ENCODE assay signal across 2 cellular contexts in the genomic region with DNA sequence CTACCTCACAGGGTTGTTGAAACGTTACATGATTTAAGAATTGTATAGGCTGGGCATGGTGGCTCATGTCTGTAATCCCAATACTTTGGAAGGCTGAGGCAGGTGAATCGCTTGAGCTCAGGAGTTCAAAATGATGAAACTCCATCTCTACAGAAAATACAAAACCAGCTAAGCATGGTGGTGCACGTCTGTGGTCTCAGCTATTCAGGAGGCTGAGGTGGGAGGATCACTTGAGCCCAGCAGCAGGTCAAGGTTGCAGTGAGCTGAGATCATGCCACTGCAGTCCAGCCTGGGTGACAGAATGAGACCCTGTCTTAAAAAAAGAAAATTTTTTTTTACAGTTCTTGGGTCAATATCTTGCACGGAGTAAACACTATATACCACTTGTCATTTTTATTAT.
TF ChIP-seq lines count a peak whose summit lies in the region.

No MANE protein-coding gene starts in this region.

TF ChIP-seq in HepG2, 621 proteins besides CTCF, POLR2A, EP300 and RAD21:
- TF ChIP-seq NCOA2 (CRISPR knock-in tag; IDR thresholded peaks at IDR 0.05) = no peak
- TF ChIP-seq, protein P1, sequence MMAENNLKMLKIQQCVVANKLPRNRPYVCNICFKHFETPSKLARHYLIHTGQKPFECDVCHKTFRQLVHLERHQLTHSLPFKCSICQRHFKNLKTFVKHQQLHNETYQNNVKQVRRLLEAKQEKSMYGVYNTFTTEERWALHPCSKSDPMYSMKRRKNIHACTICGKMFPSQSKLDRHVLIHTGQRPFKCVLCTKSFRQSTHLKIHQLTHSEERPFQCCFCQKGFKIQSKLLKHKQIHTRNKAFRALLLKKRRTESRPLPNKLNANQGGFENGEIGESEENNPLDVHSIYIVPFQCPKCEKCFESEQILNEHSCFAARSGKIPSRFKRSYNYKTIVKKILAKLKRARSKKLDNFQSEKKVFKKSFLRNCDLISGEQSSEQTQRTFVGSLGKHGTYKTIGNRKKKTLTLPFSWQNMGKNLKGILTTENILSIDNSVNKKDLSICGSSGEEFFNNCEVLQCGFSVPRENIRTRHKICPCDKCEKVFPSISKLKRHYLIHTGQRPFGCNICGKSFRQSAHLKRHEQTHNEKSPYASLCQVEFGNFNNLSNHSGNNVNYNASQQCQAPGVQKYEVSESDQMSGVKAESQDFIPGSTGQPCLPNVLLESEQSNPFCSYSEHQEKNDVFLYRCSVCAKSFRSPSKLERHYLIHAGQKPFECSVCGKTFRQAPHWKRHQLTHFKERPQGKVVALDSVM (CRISPR knock-in tag; IDR thresholded peaks at IDR 0.05) = peak; percentile 38; the same call in 1 of the 2 replicates
TF ChIP-seq in HepG2: peak in this region for 1.

TF ChIP-seq in WTC11, 78 proteins besides CTCF, POLR2A, EP300 and RAD21:
- TF ChIP-seq, protein P2, sequence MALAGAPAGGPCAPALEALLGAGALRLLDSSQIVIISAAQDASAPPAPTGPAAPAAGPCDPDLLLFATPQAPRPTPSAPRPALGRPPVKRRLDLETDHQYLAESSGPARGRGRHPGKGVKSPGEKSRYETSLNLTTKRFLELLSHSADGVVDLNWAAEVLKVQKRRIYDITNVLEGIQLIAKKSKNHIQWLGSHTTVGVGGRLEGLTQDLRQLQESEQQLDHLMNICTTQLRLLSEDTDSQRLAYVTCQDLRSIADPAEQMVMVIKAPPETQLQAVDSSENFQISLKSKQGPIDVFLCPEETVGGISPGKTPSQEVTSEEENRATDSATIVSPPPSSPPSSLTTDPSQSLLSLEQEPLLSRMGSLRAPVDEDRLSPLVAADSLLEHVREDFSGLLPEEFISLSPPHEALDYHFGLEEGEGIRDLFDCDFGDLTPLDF (CRISPR knock-in tag; IDR thresholded peaks at IDR 0.05) = no peak
- TF ChIP-seq, protein P3, sequence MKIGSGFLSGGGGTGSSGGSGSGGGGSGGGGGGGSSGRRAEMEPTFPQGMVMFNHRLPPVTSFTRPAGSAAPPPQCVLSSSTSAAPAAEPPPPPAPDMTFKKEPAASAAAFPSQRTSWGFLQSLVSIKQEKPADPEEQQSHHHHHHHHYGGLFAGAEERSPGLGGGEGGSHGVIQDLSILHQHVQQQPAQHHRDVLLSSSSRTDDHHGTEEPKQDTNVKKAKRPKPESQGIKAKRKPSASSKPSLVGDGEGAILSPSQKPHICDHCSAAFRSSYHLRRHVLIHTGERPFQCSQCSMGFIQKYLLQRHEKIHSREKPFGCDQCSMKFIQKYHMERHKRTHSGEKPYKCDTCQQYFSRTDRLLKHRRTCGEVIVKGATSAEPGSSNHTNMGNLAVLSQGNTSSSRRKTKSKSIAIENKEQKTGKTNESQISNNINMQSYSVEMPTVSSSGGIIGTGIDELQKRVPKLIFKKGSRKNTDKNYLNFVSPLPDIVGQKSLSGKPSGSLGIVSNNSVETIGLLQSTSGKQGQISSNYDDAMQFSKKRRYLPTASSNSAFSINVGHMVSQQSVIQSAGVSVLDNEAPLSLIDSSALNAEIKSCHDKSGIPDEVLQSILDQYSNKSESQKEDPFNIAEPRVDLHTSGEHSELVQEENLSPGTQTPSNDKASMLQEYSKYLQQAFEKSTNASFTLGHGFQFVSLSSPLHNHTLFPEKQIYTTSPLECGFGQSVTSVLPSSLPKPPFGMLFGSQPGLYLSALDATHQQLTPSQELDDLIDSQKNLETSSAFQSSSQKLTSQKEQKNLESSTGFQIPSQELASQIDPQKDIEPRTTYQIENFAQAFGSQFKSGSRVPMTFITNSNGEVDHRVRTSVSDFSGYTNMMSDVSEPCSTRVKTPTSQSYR (CRISPR knock-in tag; IDR thresholded peaks at IDR 0.05) = no peak
- TF ChIP-seq, protein P4, sequence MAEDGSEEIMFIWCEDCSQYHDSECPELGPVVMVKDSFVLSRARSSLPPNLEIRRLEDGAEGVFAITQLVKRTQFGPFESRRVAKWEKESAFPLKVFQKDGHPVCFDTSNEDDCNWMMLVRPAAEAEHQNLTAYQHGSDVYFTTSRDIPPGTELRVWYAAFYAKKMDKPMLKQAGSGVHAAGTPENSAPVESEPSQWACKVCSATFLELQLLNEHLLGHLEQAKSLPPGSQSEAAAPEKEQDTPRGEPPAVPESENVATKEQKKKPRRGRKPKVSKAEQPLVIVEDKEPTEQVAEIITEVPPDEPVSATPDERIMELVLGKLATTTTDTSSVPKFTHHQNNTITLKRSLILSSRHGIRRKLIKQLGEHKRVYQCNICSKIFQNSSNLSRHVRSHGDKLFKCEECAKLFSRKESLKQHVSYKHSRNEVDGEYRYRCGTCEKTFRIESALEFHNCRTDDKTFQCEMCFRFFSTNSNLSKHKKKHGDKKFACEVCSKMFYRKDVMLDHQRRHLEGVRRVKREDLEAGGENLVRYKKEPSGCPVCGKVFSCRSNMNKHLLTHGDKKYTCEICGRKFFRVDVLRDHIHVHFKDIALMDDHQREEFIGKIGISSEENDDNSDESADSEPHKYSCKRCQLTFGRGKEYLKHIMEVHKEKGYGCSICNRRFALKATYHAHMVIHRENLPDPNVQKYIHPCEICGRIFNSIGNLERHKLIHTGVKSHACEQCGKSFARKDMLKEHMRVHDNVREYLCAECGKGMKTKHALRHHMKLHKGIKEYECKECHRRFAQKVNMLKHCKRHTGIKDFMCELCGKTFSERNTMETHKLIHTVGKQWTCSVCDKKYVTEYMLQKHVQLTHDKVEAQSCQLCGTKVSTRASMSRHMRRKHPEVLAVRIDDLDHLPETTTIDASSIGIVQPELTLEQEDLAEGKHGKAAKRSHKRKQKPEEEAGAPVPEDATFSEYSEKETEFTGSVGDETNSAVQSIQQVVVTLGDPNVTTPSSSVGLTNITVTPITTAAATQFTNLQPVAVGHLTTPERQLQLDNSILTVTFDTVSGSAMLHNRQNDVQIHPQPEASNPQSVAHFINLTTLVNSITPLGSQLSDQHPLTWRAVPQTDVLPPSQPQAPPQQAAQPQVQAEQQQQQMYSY (CRISPR knock-in tag; IDR thresholded peaks at IDR 0.05) = no peak
- TF ChIP-seq SP1 (CRISPR knock-in tag; conservative IDR thresholded peaks at IDR 0.05) (no peak), ATF1 (CRISPR knock-in tag; IDR thresholded peaks at IDR 0.05) (no peak), FOXP1 (CRISPR knock-in tag; IDR thresholded peaks at IDR 0.05; ENCODE audit: borderline replicate concordance) (no peak), TEAD1 (CRISPR knock-in tag; IDR thresholded peaks at IDR 0.05) (no peak), IRF2 (CRISPR knock-in tag; IDR thresholded peaks at IDR 0.05; ENCODE audit: borderline replicate concordance, low read depth) (no peak), GTF2I (CRISPR knock-in tag; conservative IDR thresholded peaks at IDR 0.05) (no peak)
- TF ChIP-seq, protein P5, sequence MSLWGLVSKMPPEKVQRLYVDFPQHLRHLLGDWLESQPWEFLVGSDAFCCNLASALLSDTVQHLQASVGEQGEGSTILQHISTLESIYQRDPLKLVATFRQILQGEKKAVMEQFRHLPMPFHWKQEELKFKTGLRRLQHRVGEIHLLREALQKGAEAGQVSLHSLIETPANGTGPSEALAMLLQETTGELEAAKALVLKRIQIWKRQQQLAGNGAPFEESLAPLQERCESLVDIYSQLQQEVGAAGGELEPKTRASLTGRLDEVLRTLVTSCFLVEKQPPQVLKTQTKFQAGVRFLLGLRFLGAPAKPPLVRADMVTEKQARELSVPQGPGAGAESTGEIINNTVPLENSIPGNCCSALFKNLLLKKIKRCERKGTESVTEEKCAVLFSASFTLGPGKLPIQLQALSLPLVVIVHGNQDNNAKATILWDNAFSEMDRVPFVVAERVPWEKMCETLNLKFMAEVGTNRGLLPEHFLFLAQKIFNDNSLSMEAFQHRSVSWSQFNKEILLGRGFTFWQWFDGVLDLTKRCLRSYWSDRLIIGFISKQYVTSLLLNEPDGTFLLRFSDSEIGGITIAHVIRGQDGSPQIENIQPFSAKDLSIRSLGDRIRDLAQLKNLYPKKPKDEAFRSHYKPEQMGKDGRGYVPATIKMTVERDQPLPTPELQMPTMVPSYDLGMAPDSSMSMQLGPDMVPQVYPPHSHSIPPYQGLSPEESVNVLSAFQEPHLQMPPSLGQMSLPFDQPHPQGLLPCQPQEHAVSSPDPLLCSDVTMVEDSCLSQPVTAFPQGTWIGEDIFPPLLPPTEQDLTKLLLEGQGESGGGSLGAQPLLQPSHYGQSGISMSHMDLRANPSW (CRISPR knock-in tag; conservative IDR thresholded peaks at IDR 0.05; ENCODE audit: low read depth) = no peak
- TF ChIP-seq, protein P6, sequence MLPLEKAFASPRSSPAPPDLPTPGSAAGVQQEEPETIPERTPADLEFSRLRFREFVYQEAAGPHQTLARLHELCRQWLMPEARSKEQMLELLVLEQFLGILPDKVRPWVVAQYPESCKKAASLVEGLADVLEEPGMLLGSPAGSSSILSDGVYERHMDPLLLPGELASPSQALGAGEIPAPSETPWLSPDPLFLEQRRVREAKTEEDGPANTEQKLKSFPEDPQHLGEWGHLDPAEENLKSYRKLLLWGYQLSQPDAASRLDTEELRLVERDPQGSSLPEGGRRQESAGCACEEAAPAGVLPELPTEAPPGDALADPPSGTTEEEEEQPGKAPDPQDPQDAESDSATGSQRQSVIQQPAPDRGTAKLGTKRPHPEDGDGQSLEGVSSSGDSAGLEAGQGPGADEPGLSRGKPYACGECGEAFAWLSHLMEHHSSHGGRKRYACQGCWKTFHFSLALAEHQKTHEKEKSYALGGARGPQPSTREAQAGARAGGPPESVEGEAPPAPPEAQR (CRISPR knock-in tag; IDR thresholded peaks at IDR 0.05) = no peak
- TF ChIP-seq, protein P7, sequence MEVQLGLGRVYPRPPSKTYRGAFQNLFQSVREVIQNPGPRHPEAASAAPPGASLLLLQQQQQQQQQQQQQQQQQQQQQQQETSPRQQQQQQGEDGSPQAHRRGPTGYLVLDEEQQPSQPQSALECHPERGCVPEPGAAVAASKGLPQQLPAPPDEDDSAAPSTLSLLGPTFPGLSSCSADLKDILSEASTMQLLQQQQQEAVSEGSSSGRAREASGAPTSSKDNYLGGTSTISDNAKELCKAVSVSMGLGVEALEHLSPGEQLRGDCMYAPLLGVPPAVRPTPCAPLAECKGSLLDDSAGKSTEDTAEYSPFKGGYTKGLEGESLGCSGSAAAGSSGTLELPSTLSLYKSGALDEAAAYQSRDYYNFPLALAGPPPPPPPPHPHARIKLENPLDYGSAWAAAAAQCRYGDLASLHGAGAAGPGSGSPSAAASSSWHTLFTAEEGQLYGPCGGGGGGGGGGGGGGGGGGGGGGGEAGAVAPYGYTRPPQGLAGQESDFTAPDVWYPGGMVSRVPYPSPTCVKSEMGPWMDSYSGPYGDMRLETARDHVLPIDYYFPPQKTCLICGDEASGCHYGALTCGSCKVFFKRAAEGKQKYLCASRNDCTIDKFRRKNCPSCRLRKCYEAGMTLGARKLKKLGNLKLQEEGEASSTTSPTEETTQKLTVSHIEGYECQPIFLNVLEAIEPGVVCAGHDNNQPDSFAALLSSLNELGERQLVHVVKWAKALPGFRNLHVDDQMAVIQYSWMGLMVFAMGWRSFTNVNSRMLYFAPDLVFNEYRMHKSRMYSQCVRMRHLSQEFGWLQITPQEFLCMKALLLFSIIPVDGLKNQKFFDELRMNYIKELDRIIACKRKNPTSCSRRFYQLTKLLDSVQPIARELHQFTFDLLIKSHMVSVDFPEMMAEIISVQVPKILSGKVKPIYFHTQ (CRISPR knock-in tag; IDR thresholded peaks at IDR 0.05) = no peak
- TF ChIP-seq, protein P8, sequence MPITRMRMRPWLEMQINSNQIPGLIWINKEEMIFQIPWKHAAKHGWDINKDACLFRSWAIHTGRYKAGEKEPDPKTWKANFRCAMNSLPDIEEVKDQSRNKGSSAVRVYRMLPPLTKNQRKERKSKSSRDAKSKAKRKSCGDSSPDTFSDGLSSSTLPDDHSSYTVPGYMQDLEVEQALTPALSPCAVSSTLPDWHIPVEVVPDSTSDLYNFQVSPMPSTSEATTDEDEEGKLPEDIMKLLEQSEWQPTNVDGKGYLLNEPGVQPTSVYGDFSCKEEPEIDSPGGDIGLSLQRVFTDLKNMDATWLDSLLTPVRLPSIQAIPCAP (CRISPR knock-in tag; IDR thresholded peaks at IDR 0.05) = no peak
TF ChIP-seq in WTC11: peak in this region for 0.
